ENCODE assay signal across 1 cellular context in genomic region chr10:1050555-1050954, GRCh38.
TF ChIP-seq lines count a peak whose summit lies in the region.

No MANE protein-coding gene starts in this region.

TF ChIP-seq in IMR-90, 13 proteins besides CTCF, POLR2A, EP300 and RAD21:
- TF ChIP-seq BHLHE40 (IDR thresholded peaks at IDR 0.05; ENCODE audit: low read depth, low read length) (no peak), MAZ (IDR thresholded peaks at IDR 0.05; ENCODE audit: borderline replicate concordance, low read depth, low read length) (no peak), SMC3 (IDR thresholded peaks at IDR 0.05; ENCODE audit: low read depth, low read length) (no peak), FOS (IDR thresholded peaks at IDR 0.05; ENCODE audit: low read depth, low read length) (no peak), ELK1 (IDR thresholded peaks at IDR 0.05; ENCODE audit: borderline replicate concordance, low read depth, low read length) (no peak), USF2 (IDR thresholded peaks at IDR 0.05; ENCODE audit: low read depth, low read length) (no peak), MXI1 (IDR thresholded peaks at IDR 0.05; ENCODE audit: borderline replicate concordance, low read depth, low read length) (no peak), NFE2L2 (IDR thresholded peaks at IDR 0.05; ENCODE audit: low read depth, low read length) (no peak), CEBPB (IDR thresholded peaks at IDR 0.05; ENCODE audit: low read depth, low read length) (no peak), RCOR1 (IDR thresholded peaks at IDR 0.05; ENCODE audit: insufficient replicate concordance, low read length) (no peak), MAFK (IDR thresholded peaks at IDR 0.05; ENCODE audit: low read depth, low read length) (no peak), RFX5 (IDR thresholded peaks at IDR 0.05; ENCODE audit: low read depth, low read length) (no peak), CHD1 (IDR thresholded peaks at IDR 0.05; ENCODE audit: low read depth, low read length) (no peak)
